9 cellular contexts compared by ENCODE assay signal in genomic region chr6:136717297-136717990, GRCh38.
DNase-seq lines count a peak whose midpoint lies in the region; ATAC-seq and TF ChIP-seq lines count a peak whose summit lies in the region.
"Had no signal": no experiment of that assay in that cellular context is flagged by ENCODE, and none has a peak within 500 bp of the region (broad histone marks: within the 10 kb centered on the region; RNA-seq: fewer than 3 reads in every experiment).

No MANE protein-coding gene starts in this region.

- H3K9me3 Mint-ChIP-seq in CD14-positive monocyte, result no peaks in the 10 kb centered on the region
- H3K9me3 Mint-ChIP-seq in activated T-cell treated with anti-CD3 and anti-CD28 coated beads, Interleukin-2, amount 50 U/mL, for 4 hours, result peaks cover 4% of the 10 kb centered on the region

- peak overlapping the region; percentile 51; the same call in 1 of the 2 replicates for H2AFZ ChIP-seq in OCI-LY7 (ENCODE audit: low read length)

- H3K4me1 ChIP-seq in OCI-LY7 (ENCODE audit: insufficient read depth, low read length, poor library complexity, severe bottlenecking) (peaks cover 54% of the 10 kb centered on the region), right atrium auricular region (peaks cover 0 to 25% of the 10 kb centered on the region in 2 donors), colonic mucosa (peaks cover 6% of the 10 kb centered on the region)

- POLR2A ChIA-PET in OCI-LY7 (lab: Charles Lee), result interaction anchor here (0.5 to 9.5 kb wide), 21 partner anchors 10 to 228 kb away, joined by 3 to 156 read pairs (median 4); partner anchors contain the start of gene MAP3K5

- H3K9me2 ChIP-seq in OCI-LY7 (ENCODE audit: insufficient read depth, low read length), result no peaks in the 10 kb centered on the region

- H3K4me3 ChIP-seq in OCI-LY7 (ENCODE audit: low read depth, low read length, poor library complexity, severe bottlenecking) (peak overlapping the region; percentile 59), right atrium auricular region (no peak overlapping the region), colonic mucosa (no peak overlapping the region)

- no peaks in the 10 kb centered on the region for H4K20me1 ChIP-seq in OCI-LY7 (ENCODE audit: insufficient read depth, low read length)

- CTCF ChIA-PET in OCI-LY7 (lab: Charles Lee; ENCODE audit: unreplicated experiment), result interaction anchor here (0.6 to 5.7 kb wide), 6 partner anchors 10 to 414 kb away, joined by 3 to 43 read pairs (median 3); partner anchors contain the start of gene MAP3K5

- peak; percentile 47 for ATAC-seq in GM21529 (IDR thresholded peaks at IDR 0.05; ENCODE audit: unreplicated experiment)
- ATAC-seq in activated T-cell treated with anti-CD3 and anti-CD28 coated beads, Interleukin-2, amount 50 U/mL, for 4 hours, result no peak

- H3K4me2 ChIP-seq in OCI-LY7 (ENCODE audit: low read length), result peak overlapping the region; percentile 99

- H3K36me3 ChIP-seq in OCI-LY7 (ENCODE audit: insufficient read depth, low read length), result peaks cover 14% of the 10 kb centered on the region; the same call in 1 of the 2 replicates
- H3K36me3 ChIP-seq in right atrium auricular region, result no peaks in the 10 kb centered on the region
- H3K36me3 ChIP-seq in colonic mucosa, result no peaks in the 10 kb centered on the region

- H3K79me2 ChIP-seq in OCI-LY7 (ENCODE audit: insufficient read depth, low read depth, low read length), result peaks cover 63% of the 10 kb centered on the region; the same call in 1 of the 2 replicates

- H3K9me3 ChIP-seq in OCI-LY7 (ENCODE audit: low read length) (peaks cover 8% of the 10 kb centered on the region; the same call in 1 of the 2 replicates), right atrium auricular region (peaks cover 0 to 10% of the 10 kb centered on the region in 2 donors), colonic mucosa (no peaks in the 10 kb centered on the region)

- TF ChIP-seq CTCF in CD14-positive monocyte (IDR thresholded peaks at IDR 0.05) (no peak), OCI-LY7 (conservative IDR thresholded peaks at IDR 0.05; ENCODE audit: low read length) (no peak), right atrium auricular region (IDR thresholded peaks at IDR 0.05) (no peak), colonic mucosa (IDR thresholded peaks at IDR 0.05) (no peak)

- peak overlapping the region in 6 of 7 donors; percentile 56 to 74 (median 65) for H3K27ac Mint-ChIP-seq in CD14-positive monocyte
- H3K27ac Mint-ChIP-seq: T-helper 1 cell treated with Interleukin-12 subunit alpha and Interleukin-12 subunit beta and Interleukin-4 antibody, amounts not matched to agents 30 μg/mL and 1 μg/mL, for 36 hours had no signal

- no peak for DNase-seq in CD14-positive monocyte (ENCODE audit: low spot score)
- DNase-seq in OCI-LY7 (ENCODE audit: low spot score), result peak; percentile 72
- DNase-seq in right atrium auricular region (ENCODE audit: low spot score), result no peak
- DNase-seq in colonic mucosa, result no peak
- no peak for DNase-seq in NCI-H510A (lab: John Stamatoyannopoulos, UW)
- DNase-seq in activated T-cell treated with anti-CD3 and anti-CD28 coated beads, Interleukin-2, amount 50 U/mL, for 4 hours, result no peak
- DNase-seq in germinal center (ENCODE audit: low spot score), result no peak

- H3K4me3 Mint-ChIP-seq in CD14-positive monocyte, result no peak overlapping the region
- H3K4me3 Mint-ChIP-seq in activated T-cell treated with anti-CD3 and anti-CD28 coated beads, Interleukin-2, amount 50 U/mL, for 4 hours, result no peak overlapping the region
- H3K4me3 Mint-ChIP-seq: T-helper 1 cell treated with Interleukin-12 subunit alpha and Interleukin-12 subunit beta and Interleukin-4 antibody, amounts not matched to agents 30 μg/mL and 1 μg/mL, for 36 hours had no signal

- intact Hi-C loops in CD14-positive monocyte (cut with micrococcal nuclease), result no loop called here
- intact Hi-C loops in OCI-LY7 (cut with micrococcal nuclease; ENCODE audit: unreplicated experiment), result loop anchor here (1.0 to 10.0 kb wide), 4 partner anchors 47 to 1037 kb away; partner anchors contain the start of gene MAP3K5
- intact Hi-C loops in colonic mucosa (cut with DNase I), result no loop called here

- peak overlapping the region; percentile 93 for H3K27ac ChIP-seq in OCI-LY7 (ENCODE audit: low read depth, low read length, poor library complexity, severe bottlenecking)
- peak overlapping the region; percentile 21 to 42 for H3K27ac ChIP-seq in right atrium auricular region
- no peak overlapping the region for H3K27ac ChIP-seq in colonic mucosa

- H3K27me3 Mint-ChIP-seq in CD14-positive monocyte (ENCODE audit: low read depth in 3 of 3), result no peaks in the 10 kb centered on the region
- no peaks in the 10 kb centered on the region for H3K27me3 Mint-ChIP-seq in activated T-cell treated with anti-CD3 and anti-CD28 coated beads, Interleukin-2, amount 50 U/mL, for 4 hours (ENCODE audit: low read depth)

- peaks cover 45% of the 10 kb centered on the region for H3K4me1 Mint-ChIP-seq in CD14-positive monocyte
- peaks cover 43% of the 10 kb centered on the region for H3K4me1 Mint-ChIP-seq in activated T-cell treated with anti-CD3 and anti-CD28 coated beads, Interleukin-2, amount 50 U/mL, for 4 hours (ENCODE audit: low read depth)

- H3K9ac ChIP-seq in colonic mucosa (ENCODE audit: low read depth in 2 of 2, low read length in 2 of 2), result no peak overlapping the region

- H3K36me3 Mint-ChIP-seq in CD14-positive monocyte, result peaks cover 15 to 19% of the 10 kb centered on the region in 2 donors
- peaks cover 21% of the 10 kb centered on the region for H3K36me3 Mint-ChIP-seq in activated T-cell treated with anti-CD3 and anti-CD28 coated beads, Interleukin-2, amount 50 U/mL, for 4 hours (ENCODE audit: insufficient read depth)

- BruUV-seq in OCI-LY7 (replicated peaks; lab: Mats Ljungman, UMichigan), result no TSS peak

- H3K27me3 ChIP-seq in right atrium auricular region (no peaks in the 10 kb centered on the region), colonic mucosa (no peaks in the 10 kb centered on the region)
